ENCODE assay signal across 20 cellular contexts in the genomic region with DNA sequence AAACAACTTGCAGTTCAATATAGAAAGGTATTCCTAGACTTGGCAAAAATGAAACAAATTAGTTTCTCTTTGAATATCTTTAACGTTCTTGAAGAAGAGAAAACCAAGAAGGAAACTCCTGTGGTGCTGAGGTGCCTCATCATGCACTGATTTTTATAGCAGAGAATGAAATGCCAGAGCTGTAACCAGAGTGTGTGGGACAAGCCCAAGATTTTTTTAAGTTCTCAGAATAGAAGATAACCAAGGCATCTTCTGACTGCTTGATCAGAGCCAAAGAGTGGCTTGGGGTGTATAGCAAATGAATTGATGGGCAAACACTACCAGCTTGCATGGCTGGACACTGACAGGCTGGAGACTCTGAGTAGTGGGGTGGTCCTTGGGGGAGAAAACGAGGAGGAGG. TPM values are rescaled to one million over a fixed set of nuclear protein-coding genes. Genes with fewer than 3 reads are reported as not detected.
"Had no signal": no experiment of that assay in that cellular context is flagged by ENCODE, and none has a peak within 500 bp of the region (broad histone marks: within the 10 kb centered on the region; RNA-seq: fewer than 3 reads in every experiment).

No MANE protein-coding gene starts in this region.

- H3K4me3 ChIP-seq: lower lobe of right lung, pancreas, suprapubic skin, tibial artery, upper lobe of left lung, uterus had no signal

- H3K9me3 ChIP-seq: lower lobe of right lung, pancreas, suprapubic skin, tibial artery, upper lobe of left lung, uterus had no signal

- ATAC-seq: effector memory CD8-positive, alpha-beta T cell; foreskin keratinocyte; pancreas; sciatic nerve; stimulated activated effector memory CD8-positive, alpha-beta T cell treated with anti-CD3 and anti-CD28 coated beads, Interleukin-12 subunit alpha, Interleukin-12 subunit beta, amount 100 ng/mL, for 72 hours had no signal

- DNase-seq: effector memory CD8-positive, alpha-beta T cell; foreskin keratinocyte; hypothalamus; kidney glomerular epithelial cell; lower lobe of right lung; occipital lobe; pancreas; small intestine; stimulated activated CD4-positive, alpha-beta T cell treated with anti-CD3 and anti-CD28 coated beads, Interleukin-12 subunit alpha, Interleukin-12 subunit beta, amount 100 ng/mL, for 4 hours; stimulated activated CD4-positive, alpha-beta T cell treated with anti-CD3 and anti-CD28 coated beads, Interleukin-2, amount 100 ng/mL, for 48 hours; stimulated activated CD8-positive, alpha-beta memory T cell treated with anti-CD3 and anti-CD28 coated beads, Interleukin-4, amount 100 ng/mL, for 48 hours; stimulated activated naive CD8-positive, alpha-beta T cell treated with anti-CD3 and anti-CD28 coated beads, Interleukin-15, Interleukin-2, amounts not matched to agents 100 U/mL and 50 U/mL, for 24 hours; tibial artery; upper lobe of left lung; uterus had no signal

- H3K36me3 ChIP-seq: lower lobe of right lung, pancreas, suprapubic skin, tibial artery, upper lobe of left lung, uterus had no signal

- H3K27me3 ChIP-seq: foreskin keratinocyte, pancreas, tibial artery, upper lobe of left lung, uterus had no signal

- H3K27ac ChIP-seq: foreskin keratinocyte, lower lobe of right lung, pancreas, suprapubic skin, tibial artery, upper lobe of left lung, uterus had no signal

- H3K4me1 ChIP-seq: lower lobe of right lung, pancreas, upper lobe of left lung, uterus had no signal

- FAIRE-seq: islet of Langerhans, pancreas had no signal

RNA-seq across cellular contexts. Expression of a gene that starts 7.9 kb away (rescaled TPM):
- total RNA-seq: natural killer cell treated with Interleukin-12 subunit alpha and Interleukin-12 subunit beta and Interleukin-15 and Interleukin-18, amount 100 ng/mL, for 72 hours had no signal
